ENCODE assay signal across 25 cellular contexts in genomic region chr6:130405549-130405948, GRCh38.
"Had no signal": no experiment of that assay in that cellular context is flagged by ENCODE, and none has a peak within 500 bp of the region (broad histone marks: within the 10 kb centered on the region; RNA-seq: fewer than 3 reads in every experiment).

No MANE protein-coding gene starts in this region.

- H3K79me2 ChIP-seq: parathyroid adenoma had no signal

- ATAC-seq: left colon; left ventricle myocardium superior; natural killer cell treated with Interleukin-12 subunit alpha and Interleukin-12 subunit beta and Interleukin-15 and Interleukin-18, amount 100 ng/mL, for 72 hours; sciatic nerve had no signal

- FAIRE-seq: endothelial cell of umbilical vein had no signal

- H2AFZ ChIP-seq: hepatocyte, neural progenitor cell, parathyroid adenoma had no signal

- H3K4me3 Mint-ChIP-seq: endodermal cell; natural killer cell treated with Interleukin-12 subunit alpha and Interleukin-12 subunit beta and Interleukin-15 and Interleukin-18, amount 100 ng/mL, for 72 hours; neural progenitor cell had no signal

- DNase-seq: colonic mucosa; dermis blood vessel endothelial cell; endodermal cell; erythroblast; foreskin melanocyte; head of caudate nucleus; left colon; left ventricle myocardium superior; mesenchymal stem cell; midbrain; stimulated activated CD4-positive, alpha-beta T cell treated with anti-CD3 and anti-CD28 coated beads, Interleukin-2, amount 100 ng/mL, for 24 hours; stimulated activated CD4-positive, alpha-beta T cell treated with anti-CD3 and anti-CD28 coated beads, Interleukin-4, amount 100 ng/mL, for 4 hours; stimulated activated naive CD4-positive, alpha-beta T cell; stomach; substantia nigra; transverse colon had no signal

- H3K9me3 Mint-ChIP-seq: endodermal cell; natural killer cell treated with Interleukin-12 subunit alpha and Interleukin-12 subunit beta and Interleukin-15 and Interleukin-18, amount 100 ng/mL, for 72 hours; neural progenitor cell had no signal

- H3K4me2 ChIP-seq: hepatocyte, neural progenitor cell had no signal

- H3K36me3 Mint-ChIP-seq: natural killer cell treated with Interleukin-12 subunit alpha and Interleukin-12 subunit beta and Interleukin-15 and Interleukin-18, amount 100 ng/mL, for 72 hours had no signal

- H3K27ac Mint-ChIP-seq: endodermal cell; natural killer cell treated with Interleukin-12 subunit alpha and Interleukin-12 subunit beta and Interleukin-15 and Interleukin-18, amount 100 ng/mL, for 72 hours; neural progenitor cell had no signal

- H3K36me3 ChIP-seq: colonic mucosa, neural progenitor cell, prostate gland, stomach, thoracic aorta, transverse colon had no signal

- H3K27me3 ChIP-seq: colonic mucosa, hepatocyte, neural progenitor cell, stomach, transverse colon had no signal

- H3K9me3 ChIP-seq: colonic mucosa, prostate gland, stomach, thoracic aorta, transverse colon had no signal

- H3K4me1 ChIP-seq: colonic mucosa, parathyroid adenoma, prostate gland, stomach had no signal

- H3K27ac ChIP-seq: colonic mucosa, hepatocyte, neural progenitor cell, parathyroid adenoma, prostate gland, stomach, thoracic aorta, transverse colon had no signal

- H3K9ac ChIP-seq: neural progenitor cell, parathyroid adenoma had no signal

- H3K4me3 ChIP-seq: colonic mucosa, hepatocyte, lung, neural progenitor cell, prostate gland, stomach, thoracic aorta, transverse colon had no signal
